In genomic region chr10:31851216-31851615, GRCh38 we compare ENCODE assay signal across 21 cellular contexts.
"Had no signal": no experiment of that assay in that cellular context is flagged by ENCODE, and none has a peak within 500 bp of the region (broad histone marks: within the 10 kb centered on the region; RNA-seq: fewer than 3 reads in every experiment).

No MANE protein-coding gene starts in this region.

- H3K27me3 Mint-ChIP-seq: activated CD4-positive, alpha-beta memory T cell treated with anti-CD3 and anti-CD28 coated beads for 36 hours; activated CD4-positive, alpha-beta T cell treated with anti-CD3 and anti-CD28 coated beads, Interleukin-2, amount 10 ng/mL, durations not matched to agents 7 days and 5 days; central memory CD8-positive, alpha-beta T cell had no signal

- H3K9me3 ChIP-seq: ascending aorta, body of pancreas had no signal

- H3K27ac Mint-ChIP-seq: activated CD4-positive, alpha-beta memory T cell treated with anti-CD3 and anti-CD28 coated beads for 36 hours; activated CD4-positive, alpha-beta T cell treated with anti-CD3 and anti-CD28 coated beads, Interleukin-2, amount 10 ng/mL, durations not matched to agents 7 days and 5 days; activated T-helper 1 cell treated with anti-CD3 and anti-CD28 coated beads, Interleukin-12 subunit alpha, Interleukin-12 subunit beta, Interleukin-2, Interleukin-4 antibody, amounts not matched to agents 30 ng/mL and 10 ng/mL and 1 ng/mL, durations not matched to agents 14 hours and 24 hours and 36 hours; T-helper 1 cell treated with Interleukin-12 subunit alpha and Interleukin-12 subunit beta and Interleukin-4 antibody, amounts not matched to agents 30 μg/mL and 1 μg/mL, for 36 hours had no signal

- ATAC-seq: body of pancreas had no signal

- H3K4me3 ChIP-seq: ascending aorta, body of pancreas had no signal

- H3K4me1 ChIP-seq: ascending aorta had no signal

- H3K27ac ChIP-seq: ascending aorta, body of pancreas, VCaP had no signal

- H3K4me3 Mint-ChIP-seq: activated CD4-positive, alpha-beta memory T cell treated with anti-CD3 and anti-CD28 coated beads for 36 hours; activated CD4-positive, alpha-beta T cell treated with anti-CD3 and anti-CD28 coated beads, Interleukin-2, amount 10 ng/mL, durations not matched to agents 7 days and 5 days; activated T-helper 1 cell treated with anti-CD3 and anti-CD28 coated beads, Interleukin-12 subunit alpha, Interleukin-12 subunit beta, Interleukin-2, Interleukin-4 antibody, amounts not matched to agents 30 ng/mL and 10 ng/mL and 1 ng/mL, durations not matched to agents 14 hours and 24 hours and 36 hours; central memory CD8-positive, alpha-beta T cell; T-helper 1 cell treated with Interleukin-12 subunit alpha and Interleukin-12 subunit beta and Interleukin-4 antibody, amounts not matched to agents 30 μg/mL and 1 μg/mL, for 36 hours had no signal

- H3K27me3 ChIP-seq: ascending aorta, body of pancreas had no signal

- H3K36me3 ChIP-seq: ascending aorta had no signal

- DNase-seq: activated CD4-positive, alpha-beta memory T cell treated with anti-CD3 and anti-CD28 coated beads for 36 hours; activated CD4-positive, alpha-beta T cell treated with anti-CD3 and anti-CD28 coated beads, Interleukin-2, amount 10 ng/mL, durations not matched to agents 7 days and 5 days; activated CD4-positive, CD25-positive, alpha-beta regulatory T cell; activated CD8-positive, alpha-beta memory T cell treated with anti-CD3 and anti-CD28 coated beads for 24 hours; activated effector memory CD4-positive, alpha-beta T cell treated with Interleukin-2 at 50 U/mL for 16 hours; activated naive CD4-positive, alpha-beta T cell; amniotic stem cell; body of pancreas; Karpas-422; NCI-H1105 treated with DMSO at 0.1 percent for 48 hours; NCI-H146; NCI-H187 treated with DMSO at 0.1 percent for 48 hours; NCI-H2081 treated with DMSO at 0.1 percent for 48 hours; NCI-H446; NCI-H524; SHP77 treated with DMSO at 0.1 percent for 48 hours had no signal

- H3K9me3 Mint-ChIP-seq: activated CD4-positive, alpha-beta memory T cell treated with anti-CD3 and anti-CD28 coated beads for 36 hours; activated CD4-positive, alpha-beta T cell treated with anti-CD3 and anti-CD28 coated beads, Interleukin-2, amount 10 ng/mL, durations not matched to agents 7 days and 5 days; activated T-helper 1 cell treated with anti-CD3 and anti-CD28 coated beads, Interleukin-12 subunit alpha, Interleukin-12 subunit beta, Interleukin-2, Interleukin-4 antibody, amounts not matched to agents 30 ng/mL and 10 ng/mL and 1 ng/mL, durations not matched to agents 14 hours and 24 hours and 36 hours; central memory CD8-positive, alpha-beta T cell; T-helper 1 cell treated with Interleukin-12 subunit alpha and Interleukin-12 subunit beta and Interleukin-4 antibody, amounts not matched to agents 30 μg/mL and 1 μg/mL, for 36 hours had no signal
